In genomic region chr2:95264626-95265025, GRCh38 we compare ENCODE assay signal across 16 cellular contexts. TPM values are rescaled to one million over a fixed set of nuclear protein-coding genes. Genes with fewer than 3 reads are reported as not detected.
A peak's percentile ranks its signal among the peaks of the same experiment; 100 is the strongest.
DNase-seq lines count a peak whose midpoint lies in the region; ATAC-seq and TF ChIP-seq lines count a peak whose summit lies in the region.
"Had no signal": no experiment of that assay in that cellular context is flagged by ENCODE, and none has a peak within 500 bp of the region (broad histone marks: within the 10 kb centered on the region; RNA-seq: fewer than 3 reads in every experiment).

No MANE protein-coding gene starts in this region.

- H3K9me3 ChIP-seq in neural progenitor cell (ENCODE audit: low read depth) = no peaks in the 10 kb centered on the region

- DNase-seq in Daoy (ENCODE audit: low read depth) (peak; percentile 3), LHCN-M2 (ENCODE audit: low read depth) (peak; percentile 17), epithelial cell of esophagus (ENCODE audit: low read depth) (no peak), nucleus accumbens (lab: John Stamatoyannopoulos, UW) (peak in 43 of 56 donors; percentile 6 to 72 (median 39)), COLO668 (lab: John Stamatoyannopoulos, UW; ENCODE audit: unreplicated experiment) (no peak), neural progenitor cell (ENCODE audit: low spot score) (no peak)
- DNase-seq: activated naive CD4-positive, alpha-beta T cell treated with anti-CD3 and anti-CD28 coated beads for 36 hours; effector memory CD4-positive, alpha-beta T cell; EL; NCI-H1417; NCI-H524 treated with DMSO at 0.1 percent for 48 hours; stimulated activated CD4-positive, alpha-beta T cell treated with anti-CD3 and anti-CD28 coated beads, Interleukin-12 subunit alpha, Interleukin-12 subunit beta, amount 100 ng/mL, for 4 hours had no signal

- no peak overlapping the region for H3K4me3 Mint-ChIP-seq in neural progenitor cell
- H3K4me3 Mint-ChIP-seq: activated naive CD4-positive, alpha-beta T cell treated with anti-CD3 and anti-CD28 coated beads for 36 hours; CD4-positive, alpha-beta T cell; WTC11 had no signal

- H2AFZ ChIP-seq in neural progenitor cell (replicated peaks) = no peak overlapping the region

- H3K36me3 ChIP-seq in neural progenitor cell = no peaks in the 10 kb centered on the region

- H3K4me2 ChIP-seq in neural progenitor cell = no peak overlapping the region

- TF ChIP-seq CTCF in epithelial cell of esophagus (IDR thresholded peaks at IDR 0.05; ENCODE audit: insufficient read depth, low read depth, low read length, missing control alignments) (peak; percentile 2), neural progenitor cell (IDR thresholded peaks at IDR 0.05) (no peak)

- no peaks in the 10 kb centered on the region for H3F3A ChIP-seq in neural progenitor cell (ENCODE audit: low read depth)

- no peak overlapping the region for H3K9ac ChIP-seq in neural progenitor cell

- H3K79me2 ChIP-seq in neural progenitor cell (ENCODE audit: low read depth) = no peaks in the 10 kb centered on the region

- no peak overlapping the region for H3K27ac ChIP-seq in neural progenitor cell

- no peak overlapping the region for H3K27ac Mint-ChIP-seq in neural progenitor cell
- H3K27ac Mint-ChIP-seq: activated naive CD4-positive, alpha-beta T cell treated with anti-CD3 and anti-CD28 coated beads for 36 hours; CD4-positive, alpha-beta T cell; WTC11 had no signal

- no peaks in the 10 kb centered on the region for H3K4me1 ChIP-seq in neural progenitor cell

- ATAC-seq in GM18517 (IDR thresholded peaks at IDR 0.05; ENCODE audit: unreplicated experiment) (no peak), GM21526 (IDR thresholded peaks at IDR 0.05; ENCODE audit: low FRiP score, unreplicated experiment) (no peak)
- ATAC-seq: WTC11 had no signal

- peaks cover 16% of the 10 kb centered on the region for H3K4me1 Mint-ChIP-seq in neural progenitor cell

- no peaks in the 10 kb centered on the region for H3K27me3 ChIP-seq in neural progenitor cell

- no peaks in the 10 kb centered on the region for H3K36me3 Mint-ChIP-seq in neural progenitor cell
- H3K36me3 Mint-ChIP-seq: WTC11 had no signal

- H4K20me1 ChIP-seq in neural progenitor cell (ENCODE audit: low read depth) = no peaks in the 10 kb centered on the region

- H3K9me3 Mint-ChIP-seq in neural progenitor cell = no peaks in the 10 kb centered on the region
- H3K9me3 Mint-ChIP-seq: activated naive CD4-positive, alpha-beta T cell treated with anti-CD3 and anti-CD28 coated beads for 36 hours; WTC11 had no signal

- no peak overlapping the region for H3K4me3 ChIP-seq in epithelial cell of esophagus (ENCODE audit: low read length)
- no peak overlapping the region for H3K4me3 ChIP-seq in neural progenitor cell

- H3K27me3 Mint-ChIP-seq in neural progenitor cell (ENCODE audit: insufficient read depth, low read depth) = no peaks in the 10 kb centered on the region

RNA-seq across cellular contexts. Expression of gene PROM2, which starts 9.6 kb away (rescaled TPM):
- 0.17 TPM in 1 of 2 replicates, not detected in the other for total RNA-seq in Daoy (2014; rRNA removed; shearing (Covaris generic))
- total RNA-seq in LHCN-M2 (2014; rRNA removed) = 0.06 TPM in 2 replicates
- 0.07 TPM for polyA plus RNA-seq in LHCN-M2 (2012)
- 0.95 and 2.4 TPM in 2 replicates for total RNA-seq in neural progenitor cell (ENCODE audit: low replicate concordance)

RNA-seq across cellular contexts. Expression of gene KCNIP3, which starts 32.5 kb away (rescaled TPM):
- total RNA-seq in Daoy (2014; rRNA removed; shearing (Covaris generic)) = 2.6 and 5.5 TPM in 2 replicates
- 0.19 and 0.29 TPM in 2 replicates for total RNA-seq in LHCN-M2 (2014; rRNA removed)
- 0.55 TPM for polyA plus RNA-seq in LHCN-M2 (2012)
- total RNA-seq in neural progenitor cell (ENCODE audit: low replicate concordance) = 0.64 and 1.1 TPM in 2 replicates
- total RNA-seq: activated naive CD4-positive, alpha-beta T cell treated with anti-CD3 and anti-CD28 coated beads for 36 hours had no signal

RNA-seq across cellular contexts. Expression of gene ZNF892, which starts 57.3 kb away (rescaled TPM):
- total RNA-seq in Daoy (2014; rRNA removed; shearing (Covaris generic)) = 1.7 and 5.3 TPM in 2 replicates
- total RNA-seq in LHCN-M2 (2014; rRNA removed) (3.4 and 4.6 TPM in 2 replicates), neural progenitor cell (ENCODE audit: low replicate concordance) (15.4 and 20.6 TPM in 2 replicates)
- 0.51 TPM for polyA plus RNA-seq in LHCN-M2 (2012)

Comparison
In these comparisons a context has a peak if more than half of its experiments do, and no peak if none do; other contexts are left out.
1. DNase-seq: peak in Daoy (single experiment), LHCN-M2 (single experiment) and nucleus accumbens (43 of 56); none in epithelial cell of esophagus (single experiment), COLO668 (single experiment) and neural progenitor cell (single experiment).